Comparison of ENCODE assay signal across 8 cellular contexts in the genomic region with DNA sequence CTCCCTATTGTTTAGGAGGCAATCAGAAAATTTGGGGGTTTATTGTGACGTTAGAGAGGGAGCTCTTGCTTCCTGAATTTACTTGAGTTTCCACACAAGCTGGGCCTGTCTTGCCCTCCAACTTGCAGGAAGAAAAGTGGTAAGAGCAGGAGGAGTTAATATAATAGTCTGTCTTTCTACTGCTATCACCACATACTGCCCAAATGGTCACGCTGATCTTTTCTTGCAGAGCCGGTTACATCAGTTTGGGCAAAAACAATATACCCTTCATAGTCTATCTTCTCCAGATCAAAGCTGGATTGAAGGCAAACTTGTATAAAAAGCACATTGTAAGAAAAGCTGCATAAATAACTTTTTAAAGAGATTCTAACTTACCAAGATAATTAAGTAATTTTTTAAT.
"Had no signal": no experiment of that assay in that cellular context is flagged by ENCODE, and none has a peak within 500 bp of the region (broad histone marks: within the 10 kb centered on the region; RNA-seq: fewer than 3 reads in every experiment).

No MANE protein-coding gene starts in this region.

- H3K4me1 ChIP-seq: HAP-1 had no signal

- H3K27ac ChIP-seq: GM23248 had no signal

- H3K4me3 ChIP-seq: GM23248, HAP-1, K562 had no signal

- DNase-seq: GM23248, GOT3, H7, HFFc6, IMR-90 had no signal

- H3K9me3 ChIP-seq: HAP-1 had no signal

- H3K36me3 ChIP-seq: HAP-1 had no signal

- ATAC-seq: HCT116, K562 had no signal
